1 cellular context compared by ENCODE assay signal in genomic region chr1:178682429-178682828, GRCh38.
TF ChIP-seq lines count a peak whose summit lies in the region.

No MANE protein-coding gene starts in this region.

TF ChIP-seq in HepG2, 621 proteins besides CTCF, POLR2A, EP300 and RAD21 (continued from another document and continues in another):
- TF ChIP-seq ZNF619 (CRISPR knock-in tag; IDR thresholded peaks at IDR 0.05): no peak
- no peak for TF ChIP-seq RBM39 (IDR thresholded peaks at IDR 0.05; ENCODE audit: low read depth, low read length, poor library complexity, severe bottlenecking)
- TF ChIP-seq GATA4 (IDR thresholded peaks at IDR 0.05; ENCODE audit: borderline replicate concordance, low read depth): peak; percentile 19; the same call in 1 of the 2 replicates
- no peak for TF ChIP-seq CREBL2 (CRISPR knock-in tag; IDR thresholded peaks at IDR 0.05; ENCODE audit: borderline replicate concordance)
- no peak for TF ChIP-seq ZNF446 (CRISPR knock-in tag; IDR thresholded peaks at IDR 0.05)
- TF ChIP-seq GMEB2 (CRISPR knock-in tag; IDR thresholded peaks at IDR 0.05; ENCODE audit: low read depth): no peak
- TF ChIP-seq ZNF616 (CRISPR knock-in tag; IDR thresholded peaks at IDR 0.05; ENCODE audit: low read depth): no peak
- TF ChIP-seq SYNCRIP (IDR thresholded peaks at IDR 0.05; ENCODE audit: insufficient read depth, low read depth, low read length): no peak
- no peak for TF ChIP-seq ZBTB40 (IDR thresholded peaks at IDR 0.05)
- no peak for TF ChIP-seq ZBTB40 (CRISPR knock-in tag; IDR thresholded peaks at IDR 0.05)
- TF ChIP-seq ZNF703 (CRISPR knock-in tag; IDR thresholded peaks at IDR 0.05; ENCODE audit: borderline replicate concordance): no peak
- TF ChIP-seq ZNF644 (CRISPR knock-in tag; IDR thresholded peaks at IDR 0.05; ENCODE audit: low read depth): 0 out of 2 replicates have a peak, but pooled peaks have one; percentile 28
- peak; percentile 85; the same call in 1 of the 2 replicates for TF ChIP-seq FOXJ3 (CRISPR knock-in tag; IDR thresholded peaks at IDR 0.05; ENCODE audit: borderline replicate concordance)
- no peak for TF ChIP-seq ZFP82 (CRISPR knock-in tag; IDR thresholded peaks at IDR 0.05; ENCODE audit: borderline replicate concordance)
- no peak for TF ChIP-seq PAX8 (CRISPR knock-in tag; IDR thresholded peaks at IDR 0.05; ENCODE audit: borderline replicate concordance)
- no peak for TF ChIP-seq ZBED4 (CRISPR knock-in tag; IDR thresholded peaks at IDR 0.05; ENCODE audit: borderline replicate concordance)
- TF ChIP-seq SRF (IDR thresholded peaks at IDR 0.05; ENCODE audit: low read depth, low read length): no peak
- no peak for TF ChIP-seq ETS1 (CRISPR knock-in tag; IDR thresholded peaks at IDR 0.05)
- no peak for TF ChIP-seq TAF1 (CRISPR knock-in tag; IDR thresholded peaks at IDR 0.05)
- TF ChIP-seq STAT6 (CRISPR knock-in tag; IDR thresholded peaks at IDR 0.05; ENCODE audit: borderline replicate concordance): no peak
- TF ChIP-seq HBP1 (CRISPR knock-in tag; IDR thresholded peaks at IDR 0.05; ENCODE audit: low read depth): no peak
- no peak for TF ChIP-seq ZSCAN31 (CRISPR knock-in tag; IDR thresholded peaks at IDR 0.05; ENCODE audit: low read depth)
- TF ChIP-seq REPIN1 (CRISPR knock-in tag; IDR thresholded peaks at IDR 0.05; ENCODE audit: borderline replicate concordance, low read depth): 0 out of 2 replicates have a peak, but pooled peaks have one; percentile 32
- TF ChIP-seq ZNF775 (CRISPR knock-in tag; IDR thresholded peaks at IDR 0.05; ENCODE audit: borderline replicate concordance): no peak
- TF ChIP-seq ZNF337 (CRISPR knock-in tag; IDR thresholded peaks at IDR 0.05; ENCODE audit: borderline replicate concordance, low read depth): no peak
- TF ChIP-seq NRL (CRISPR knock-in tag; IDR thresholded peaks at IDR 0.05; ENCODE audit: borderline replicate concordance): no peak
- no peak for TF ChIP-seq WIZ (CRISPR knock-in tag; IDR thresholded peaks at IDR 0.05)
- peak; percentile 60; the same call in 1 of the 2 replicates for TF ChIP-seq NFKBIZ (CRISPR knock-in tag; IDR thresholded peaks at IDR 0.05)
- TF ChIP-seq ZNF687 (CRISPR knock-in tag; IDR thresholded peaks at IDR 0.05): no peak
- peak; percentile 32; the same call in 1 of the 2 replicates for TF ChIP-seq KDM6A (CRISPR knock-in tag; IDR thresholded peaks at IDR 0.05; ENCODE audit: low read depth)
- TF ChIP-seq MEIS2 (CRISPR knock-in tag; IDR thresholded peaks at IDR 0.05): no peak
- no peak for TF ChIP-seq TOPORS (CRISPR knock-in tag; IDR thresholded peaks at IDR 0.05)
